In genomic region chr6:129766959-129767728, GRCh38 we compare ENCODE assay signal across 7 cellular contexts. TPM values are rescaled to one million over a fixed set of nuclear protein-coding genes. Genes with fewer than 3 reads are reported as not detected.
A peak's percentile ranks its signal among the peaks of the same experiment; 100 is the strongest.
DNase-seq lines count a peak whose midpoint lies in the region; ATAC-seq, FAIRE-seq and TF ChIP-seq lines count a peak whose summit lies in the region.

No MANE protein-coding gene starts in this region.

- H2AK5ac ChIP-seq in H1 (ENCODE audit: low read depth, low read length) = no peak overlapping the region

- H4K20me1 ChIP-seq in H1 (replicated peaks in 1 of 2; ENCODE audit: control insufficient read depth in 1 of 2, insufficient read depth in 2 of 2, low read length in 2 of 2) = no peaks in the 10 kb centered on the region

- POLR2A ChIA-PET in activated CD8-positive, alpha-beta T cell treated with anti-CD3 and anti-CD28 coated beads for 36 hours (lab: Charles Lee) = no interaction called here
- POLR2A ChIA-PET in H1 (lab: Charles Lee; ENCODE audit: partially characterized antibody) = interaction anchor here (1.1 to 1.5 kb wide), 2 partner anchors 11 to 36 kb away, joined by 3 read pairs; no protein-coding TSS in a partner anchor

- no peak overlapping the region for H2BK15ac ChIP-seq in H1 (ENCODE audit: low read length)

- H3K14ac ChIP-seq in H1 (ENCODE audit: insufficient read length) = no peak overlapping the region

- H2BK12ac ChIP-seq in H1 (ENCODE audit: low read depth, low read length) = no peak overlapping the region

- H3K4me1 Mint-ChIP-seq in activated CD8-positive, alpha-beta T cell treated with anti-CD3 and anti-CD28 coated beads for 36 hours (ENCODE audit: low read depth) = peaks cover 9% of the 10 kb centered on the region
- H3K4me1 Mint-ChIP-seq in stimulated activated effector memory CD8-positive, alpha-beta T cell treated with anti-CD3 and anti-CD28 coated beads, Interleukin-12 subunit alpha, Interleukin-12 subunit beta, amount 100 ng/mL, for 72 hours = peaks cover 8% of the 10 kb centered on the region

- intact Hi-C loops in activated CD8-positive, alpha-beta T cell treated with anti-CD3 and anti-CD28 coated beads for 36 hours (cut with micrococcal nuclease) = no loop called here

- DNase-seq in NCI-H510A treated with DMSO at 0.1 percent for 48 hours (lab: John Stamatoyannopoulos, UW) (peak; percentile 53), H1 (ENCODE audit: low read depth in 1 of 2, low spot score in 2 of 2) (peak in 1 of 2 experiments; percentile 66)
- DNase-seq in activated CD8-positive, alpha-beta T cell treated with anti-CD3 and anti-CD28 coated beads for 36 hours = peak; percentile 82
- peak; percentile 50 to 81 for DNase-seq in stimulated activated effector memory CD8-positive, alpha-beta T cell treated with anti-CD3 and anti-CD28 coated beads, Interleukin-12 subunit alpha, Interleukin-12 subunit beta, amount 100 ng/mL, for 72 hours (ENCODE audit: low spot score in 2 of 2)

- no peak overlapping the region for H3K18ac ChIP-seq in H1 (ENCODE audit: extremely low read depth, low read length)

- H3K4me1 ChIP-seq in H1 (replicated peaks in 1 of 4; ENCODE audit: control insufficient read depth in 3 of 4, insufficient read depth in 4 of 4, low read length in 3 of 4) (0 out of 7 replicates have a peak, but pooled peaks cover 0 to 2% (median 0%) of the 10 kb centered on the region in 4 experiments), mucosa of stomach (ENCODE audit: control insufficient read depth, insufficient read depth, low read length) (peaks cover 4% of the 10 kb centered on the region)

- no peak overlapping the region for H3K4ac ChIP-seq in H1 (replicated peaks; ENCODE audit: insufficient read length, low read depth, low read length)

- H3K36me3 Mint-ChIP-seq in activated CD8-positive, alpha-beta T cell treated with anti-CD3 and anti-CD28 coated beads for 36 hours (ENCODE audit: low read depth) = no peaks in the 10 kb centered on the region
- no peaks in the 10 kb centered on the region for H3K36me3 Mint-ChIP-seq in stimulated activated effector memory CD8-positive, alpha-beta T cell treated with anti-CD3 and anti-CD28 coated beads, Interleukin-12 subunit alpha, Interleukin-12 subunit beta, amount 100 ng/mL, for 72 hours

- H4K8ac ChIP-seq in H1 (ENCODE audit: extremely low read depth, insufficient read depth, low read length) = no peak overlapping the region

- 8% methylated on average over 36 of the region's 36 CpGs; no CpG with 5 or more reads in 1 of the 2 experiments for WGBS in H1 (ENCODE audit: extremely low coverage in 1 of 2, insufficient coverage in 1 of 2, insufficient read length in 1 of 2, insufficient replicate concordance in 2 of 2, low coverage in 1 of 2, low lambda C conversion rate in 2 of 2, missing lambda C conversion rate in 1 of 2), 2 experiments

- no peak for TF ChIP-seq CTCF in activated CD8-positive, alpha-beta T cell treated with anti-CD3 and anti-CD28 coated beads for 36 hours (IDR thresholded peaks at IDR 0.05)
- no peak for TF ChIP-seq CTCF in H1 (IDR thresholded peaks at IDR 0.05; ENCODE audit: control extremely low read depth in 1 of 3, insufficient read depth in 1 of 3, low read depth in 1 of 3, low read length in 3 of 3)

- H3K9me3 Mint-ChIP-seq in activated CD8-positive, alpha-beta T cell treated with anti-CD3 and anti-CD28 coated beads for 36 hours = no peaks in the 10 kb centered on the region
- H3K9me3 Mint-ChIP-seq in stimulated activated effector memory CD8-positive, alpha-beta T cell treated with anti-CD3 and anti-CD28 coated beads, Interleukin-12 subunit alpha, Interleukin-12 subunit beta, amount 100 ng/mL, for 72 hours = no peaks in the 10 kb centered on the region

- no peaks in the 10 kb centered on the region for H3K9me3 ChIP-seq in H1 (ENCODE audit: insufficient read depth in 2 of 2, low read depth in 1 of 2, low read length in 1 of 2)
- no peaks in the 10 kb centered on the region for H3K9me3 ChIP-seq in mucosa of stomach (ENCODE audit: control insufficient read depth, low read length)

- H3K9ac ChIP-seq in H1 (replicated peaks in 1 of 4; ENCODE audit: extremely low read depth in 1 of 4, low read depth in 3 of 4, low read length in 3 of 4) (no peak overlapping the region), mucosa of stomach (ENCODE audit: low read length) (no peak overlapping the region)

- H3K36me3 ChIP-seq in H1 (ENCODE audit: control insufficient read depth in 2 of 4, insufficient read depth in 4 of 4, low read length in 3 of 4) (no peaks in the 10 kb centered on the region), mucosa of stomach (ENCODE audit: control insufficient read depth, insufficient read depth, low read length) (no peaks in the 10 kb centered on the region)

- H3K23me2 ChIP-seq in H1 (ENCODE audit: low read depth, low read length) = peaks cover 4% of the 10 kb centered on the region

- H4K91ac ChIP-seq in H1 (replicated peaks; ENCODE audit: insufficient read length, low read length) = no peak overlapping the region

- TF ChIP-seq POLR2A in H1 (IDR thresholded peaks at IDR 0.05; ENCODE audit: control extremely low read depth in 1 of 2, low read depth in 2 of 2, low read length in 2 of 2) = no peak

- no peak for TF ChIP-seq EP300 in H1 (IDR thresholded peaks at IDR 0.05; ENCODE audit: borderline replicate concordance in 1 of 2, low read depth in 2 of 2, low read length in 2 of 2)

- H3K27me3 ChIP-seq in H1 (replicated peaks in 1 of 4; ENCODE audit: control insufficient read depth in 3 of 4, extremely low read depth in 1 of 4, insufficient read depth in 3 of 4, low read length in 3 of 4) (peaks cover 0 to 9% (median 8%) of the 10 kb centered on the region in 4 experiments; a peak in 6 of 7 replicates), mucosa of stomach (ENCODE audit: control insufficient read depth, insufficient read depth, low read length) (peaks cover 26% of the 10 kb centered on the region)

- no peak overlapping the region for H3K56ac ChIP-seq in H1 (replicated peaks; ENCODE audit: insufficient read length, low read depth, low read length)

- peaks cover 23% of the 10 kb centered on the region for H3K27me3 Mint-ChIP-seq in activated CD8-positive, alpha-beta T cell treated with anti-CD3 and anti-CD28 coated beads for 36 hours

- FAIRE-seq in H1 (lab: Jason Lieb, UNC) = no peak

- H4K5ac ChIP-seq in H1 (ENCODE audit: insufficient read length, low read depth, low read length) = no peak overlapping the region

- no peaks in the 10 kb centered on the region for H3K79me2 ChIP-seq in H1 (ENCODE audit: control insufficient read depth in 1 of 2, insufficient read depth in 2 of 2, low read length in 2 of 2)

- CTCF ChIA-PET in activated CD8-positive, alpha-beta T cell treated with anti-CD3 and anti-CD28 coated beads for 36 hours (lab: Charles Lee) = interaction anchor here (0.9 to 6.4 kb wide), 6 partner anchors 9 to 269 kb away, joined by 3 to 42 read pairs (median 4); no protein-coding TSS in a partner anchor
- CTCF ChIA-PET in H1 (lab: Charles Lee; ENCODE audit: partially characterized antibody) = interaction anchor here (0.9 to 2.0 kb wide), 4 partner anchors 9 to 167 kb away, joined by 3 to 11 read pairs (median 4); partner anchors contain the start of gene ARHGAP18

- H2BK5ac ChIP-seq in H1 (ENCODE audit: low read depth, low read length) = no peak overlapping the region

- no peak overlapping the region for H3K23ac ChIP-seq in H1 (ENCODE audit: insufficient read length)

- peak overlapping the region; percentile 76 for H2AFZ ChIP-seq in H1 (ENCODE audit: low read length)

- no peak overlapping the region for H3K27ac Mint-ChIP-seq in activated CD8-positive, alpha-beta T cell treated with anti-CD3 and anti-CD28 coated beads for 36 hours
- peak overlapping the region; percentile 68 for H3K27ac Mint-ChIP-seq in stimulated activated effector memory CD8-positive, alpha-beta T cell treated with anti-CD3 and anti-CD28 coated beads, Interleukin-12 subunit alpha, Interleukin-12 subunit beta, amount 100 ng/mL, for 72 hours

- H3K4me2 ChIP-seq in H1 (ENCODE audit: insufficient read depth in 1 of 2, low read depth in 2 of 2, low read length in 2 of 2) = peak overlapping the region; percentile 72 to 86

- H3K79me1 ChIP-seq in H1 (ENCODE audit: low read depth, low read length) = no peaks in the 10 kb centered on the region

- TF ChIP-seq RAD21 in H1 (IDR thresholded peaks at IDR 0.05 in 1 of 2, conservative IDR thresholded peaks at IDR 0.05 in 1 of 2; ENCODE audit: low read depth in 2 of 2, low read length in 2 of 2) = no peak

- H3K4me3 ChIP-seq in H1 (ENCODE audit: extremely low read depth in 1 of 4, insufficient read depth in 2 of 4, low read depth in 3 of 4, low read length in 4 of 4) (peak overlapping the region; percentile 29 to 59 (median 46)), mucosa of stomach (ENCODE audit: low read length) (peak overlapping the region; percentile 12)

- H2BK120ac ChIP-seq in H1 (replicated peaks; ENCODE audit: low read depth, low read length) = no peak overlapping the region

- ATAC-seq in GM18868 (IDR thresholded peaks at IDR 0.05; ENCODE audit: unreplicated experiment) (peak; percentile 93), HG03045 (IDR thresholded peaks at IDR 0.05; ENCODE audit: unreplicated experiment) (peak; percentile 89)
- ATAC-seq in activated CD8-positive, alpha-beta T cell treated with anti-CD3 and anti-CD28 coated beads for 36 hours = peak; percentile 93
- ATAC-seq in stimulated activated effector memory CD8-positive, alpha-beta T cell treated with anti-CD3 and anti-CD28 coated beads, Interleukin-12 subunit alpha, Interleukin-12 subunit beta, amount 100 ng/mL, for 72 hours = peak; percentile 98

- no peak overlapping the region for H2BK20ac ChIP-seq in H1 (ENCODE audit: low read length)

- no peak overlapping the region for H3K27ac ChIP-seq in H1 (ENCODE audit: low read depth, low read length)

- peak overlapping the region; percentile 70 for H3K4me3 Mint-ChIP-seq in activated CD8-positive, alpha-beta T cell treated with anti-CD3 and anti-CD28 coated beads for 36 hours
- H3K4me3 Mint-ChIP-seq in stimulated activated effector memory CD8-positive, alpha-beta T cell treated with anti-CD3 and anti-CD28 coated beads, Interleukin-12 subunit alpha, Interleukin-12 subunit beta, amount 100 ng/mL, for 72 hours = peak overlapping the region; percentile 77

TF ChIP-seq in H1, 55 proteins besides CTCF, POLR2A, EP300 and RAD21 (continues in another document):
- no peak for TF ChIP-seq SP1 (IDR thresholded peaks at IDR 0.05; ENCODE audit: low read depth, low read length)

RNA-seq across cellular contexts. Expression of gene ARHGAP18, which starts 57.2 kb away (rescaled TPM):
- 1 to 10 TPM; 8.2 to 9.6 TPM for total RNA-seq in activated CD8-positive, alpha-beta T cell treated with anti-CD3 and anti-CD28 coated beads for 36 hours
- 4.2 and 4.5 TPM in 2 replicates for total RNA-seq in H1 (2021; fragmentation: NEBNext Ultra II Directional; extraction: Animal tissue kit (Norgen Biotek cat#: 25700))
- 0.42 and 0.83 TPM in 2 replicates for polyA plus RNA-seq in H1 (2011; rRNA removed)
- 1.2 TPM for polyA plus RNA-seq in H1 (2011; cell fraction: cytosol; rRNA removed)
- 0.48 TPM for polyA plus RNA-seq in H1 (2011; cell fraction: nucleus; rRNA removed)
- polyA plus RNA-seq in H1 (2012, experiment 1 of 2) = 1.7 to 2.2 TPM (median 1.8 TPM) in 4 replicates
- 0.22 TPM for polyA plus RNA-seq in H1 (2012, experiment 2 of 2)
- 4.9 TPM for polyA plus RNA-seq in H1 (2013, experiment 1 of 2)
- 5.0 TPM for polyA plus RNA-seq in H1 (2013, experiment 2 of 2)
- 2.1 and 2.2 TPM in 2 replicates for polyA minus RNA-seq in H1 (2011; rRNA and poly(A)+ RNA removed)
- 1.7 TPM for polyA minus RNA-seq in H1 (2011; cell fraction: cytosol; rRNA and poly(A)+ RNA removed)
- polyA minus RNA-seq in H1 (2011; cell fraction: nucleus; rRNA and poly(A)+ RNA removed) = 3.5 TPM
